Comparison of ENCODE assay signal across 8 cellular contexts in the genomic region with DNA sequence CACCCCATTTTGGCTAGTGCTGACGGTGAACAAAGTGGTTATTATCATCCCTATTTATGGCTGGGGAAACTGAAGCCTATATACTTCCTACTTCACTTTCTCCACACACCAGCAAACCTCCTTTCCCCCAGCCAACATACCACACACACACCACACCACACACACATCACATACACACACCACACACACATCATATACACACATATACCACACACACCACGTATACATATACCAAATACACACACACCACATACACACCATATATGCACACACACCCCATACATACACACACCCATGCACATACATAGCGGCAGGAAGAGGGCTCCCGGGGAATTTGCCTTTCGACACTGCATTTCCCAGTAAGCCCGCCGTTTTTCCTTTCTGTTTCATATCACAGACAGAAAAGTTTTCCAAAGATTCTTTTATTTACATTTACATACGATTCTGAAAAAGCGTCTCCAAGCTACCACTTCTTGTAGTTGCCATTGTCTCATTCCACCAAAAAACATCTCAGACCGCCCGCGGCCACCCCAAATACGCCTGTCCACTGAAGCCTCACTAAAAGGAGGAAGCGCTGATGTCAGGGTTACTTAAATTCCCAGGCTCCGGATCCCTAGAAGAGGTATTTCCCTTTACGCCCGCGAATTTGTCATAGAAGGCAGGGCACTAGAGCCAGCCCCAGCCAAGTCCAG. TPM values are rescaled to one million over a fixed set of nuclear protein-coding genes. Genes with fewer than 3 reads are reported as not detected.
A peak's percentile ranks its signal among the peaks of the same experiment; 100 is the strongest.
DNase-seq lines count a peak whose midpoint lies in the region; ATAC-seq and TF ChIP-seq lines count a peak whose summit lies in the region.

No MANE protein-coding gene starts in this region.

- H3K27me3 ChIP-seq in BLaER1 treated with 17β-estradiol and CSF1 and Interleukin-3, amounts not matched to agents 10 nM and 100 nM: no peaks in the 10 kb centered on the region
- no peaks in the 10 kb centered on the region for H3K27me3 ChIP-seq in KMS-11 (ENCODE audit: insufficient read depth, low read depth)

- intact Hi-C loops in mucosa of descending colon (cut with DNase I, micrococcal nuclease): no loop called here

- H3K36me3 ChIP-seq in BLaER1 treated with 17β-estradiol and CSF1 and Interleukin-3, amounts not matched to agents 10 nM and 100 nM: peaks cover 6 to 57% (median 45%) of the 10 kb centered on the region in 11 experiments; a peak in 17 of 22 replicates
- no peaks in the 10 kb centered on the region for H3K36me3 ChIP-seq in KMS-11 (ENCODE audit: insufficient read depth)
- H3K36me3 ChIP-seq in mucosa of descending colon (ENCODE audit: low read depth): peaks cover 7% of the 10 kb centered on the region

- no peaks in the 10 kb centered on the region for H3K9me3 ChIP-seq in BLaER1 treated with 17β-estradiol and CSF1 and Interleukin-3, amounts not matched to agents 10 nM and 100 nM (replicated peaks in 1 of 11)
- no peaks in the 10 kb centered on the region for H3K9me3 ChIP-seq in mucosa of descending colon

- peak overlapping the region; percentile 43 to 78 (median 67); a peak in 21 of 22 replicates for H3K27ac ChIP-seq in BLaER1 treated with 17β-estradiol and CSF1 and Interleukin-3, amounts not matched to agents 10 nM and 100 nM
- H3K27ac ChIP-seq in KMS-11: peak overlapping the region; percentile 35

- TF ChIP-seq CTCF in KMS-11 (conservative IDR thresholded peaks at IDR 0.05; ENCODE audit: low read depth, low read length) (no peak), cardiac fibroblast (IDR thresholded peaks at IDR 0.05; ENCODE audit: low read depth, low read length) (no peak), mucosa of descending colon (IDR thresholded peaks at IDR 0.05) (no peak)

- peak overlapping the region; percentile 67 to 82 (median 77) for H3K9ac ChIP-seq in BLaER1 treated with 17β-estradiol and CSF1 and Interleukin-3, amounts not matched to agents 10 nM and 100 nM
- peak overlapping the region; percentile 20; the same call in 1 of the 2 replicates for H3K9ac ChIP-seq in KMS-11

- ATAC-seq in mucosa of descending colon (peak; percentile 13), HG02798 (IDR thresholded peaks at IDR 0.05; ENCODE audit: poor library complexity, unreplicated experiment) (no peak)

- H4K20me1 ChIP-seq in BLaER1 treated with 17β-estradiol and CSF1 and Interleukin-3, amounts not matched to agents 10 nM and 100 nM: peaks cover 0 to 30% (median 0%) of the 10 kb centered on the region in 11 experiments; a peak in 6 of 22 replicates
- H4K20me1 ChIP-seq in KMS-11 (ENCODE audit: insufficient read depth): no peaks in the 10 kb centered on the region

- DNase-seq in cardiac fibroblast (ENCODE audit: low read depth in 2 of 2): peak in 1 of 2 donors; percentile 66
- DNase-seq in mucosa of descending colon: no peak
- no peak for DNase-seq in middle frontal gyrus (ENCODE audit: extremely low spot score, low spot score)
- no peak for DNase-seq in cerebellum (ENCODE audit: low spot score)
- no peak for DNase-seq in activated T-cell treated with anti-CD3 and anti-CD28 coated beads, Interleukin-2, amount 50 U/mL, for 1 hour

- peak overlapping the region; percentile 65 to 91 (median 80) for H3K4me2 ChIP-seq in BLaER1 treated with 17β-estradiol and CSF1 and Interleukin-3, amounts not matched to agents 10 nM and 100 nM
- peak overlapping the region; percentile 66 for H3K4me2 ChIP-seq in KMS-11

- peak overlapping the region; percentile 59 to 97 (median 66) for H3K4me3 ChIP-seq in BLaER1 treated with 17β-estradiol and CSF1 and Interleukin-3, amounts not matched to agents 10 nM and 100 nM
- H3K4me3 ChIP-seq in KMS-11 (IDR thresholded peaks at IDR 0.05; ENCODE audit: insufficient read depth, low read depth, low read length): peak overlapping the region; percentile 30
- peak overlapping the region; percentile 61 to 69 for H3K4me3 ChIP-seq in cardiac fibroblast (replicated peaks in 1 of 2; ENCODE audit: low read depth in 2 of 2, low read length in 2 of 2)
- peak overlapping the region; percentile 94 for H3K4me3 ChIP-seq in mucosa of descending colon

- H3K4me1 ChIP-seq in BLaER1 treated with 17β-estradiol and CSF1 and Interleukin-3, amounts not matched to agents 10 nM and 100 nM: peaks cover 66 to 84% (median 72%) of the 10 kb centered on the region in 10 experiments
- H3K4me1 ChIP-seq in KMS-11 (ENCODE audit: low read depth, poor library complexity, severe bottlenecking) (peaks cover 22% of the 10 kb centered on the region), mucosa of descending colon (ENCODE audit: low read depth) (peaks cover 35% of the 10 kb centered on the region)

- peak overlapping the region; percentile 68 for H2AFZ ChIP-seq in KMS-11 (ENCODE audit: low read depth)

- H3K79me2 ChIP-seq in KMS-11 (ENCODE audit: insufficient read depth, low read depth): peaks cover 40% of the 10 kb centered on the region

RNA-seq across cellular contexts. Expression of gene RAB5B, which starts 0.8 kb away (rescaled TPM):
- total RNA-seq in mucosa of descending colon: 100 to 1,000 TPM; 131 to 179 (median 173) TPM
- total RNA-seq in cerebellum: 46.5 TPM

RNA-seq across cellular contexts. Expression of gene CDK2, which starts 6.4 kb away (rescaled TPM):
- total RNA-seq in mucosa of descending colon (10 to 100 TPM; 17.1 to 22.1 (median 20.8) TPM), cerebellum (25.7 TPM)

RNA-seq across cellular contexts. Expression of gene PMEL, which starts 7.2 kb away (rescaled TPM):
- 1 to 10 TPM; 1.3 to 4.4 (median 3.4) TPM for total RNA-seq in mucosa of descending colon
- total RNA-seq in cerebellum: 0.54 TPM

RNA-seq across cellular contexts. Expression of gene SUOX, which starts 24.0 kb away (rescaled TPM):
- total RNA-seq in mucosa of descending colon (10 to 100 TPM; 29.2 to 32.0 (median 30.4) TPM), cerebellum (13.7 TPM)

RNA-seq across cellular contexts. Expression of gene DGKA, which starts 42.1 kb away (rescaled TPM):
- 100 to 1,000 TPM in 1 of 3 donors, 10 to 100 TPM in 2; 82.6 to 148 (median 97.0) TPM for total RNA-seq in mucosa of descending colon
- 14.0 TPM for total RNA-seq in cerebellum

Comparison
In these comparisons a context has a peak if more than half of its experiments do, and no peak if none do; other contexts are left out.
1. H3K4me3 ChIP-seq: peak in every context shown above with its lines; median percentile 94 in mucosa of descending colon; 66 in BLaER1 treated with 17β-estradiol and CSF1 and Interleukin-3, amounts not matched to agents 10 nM and 100 nM; 65 in cardiac fibroblast; 30 in KMS-11.